In the genomic region with DNA sequence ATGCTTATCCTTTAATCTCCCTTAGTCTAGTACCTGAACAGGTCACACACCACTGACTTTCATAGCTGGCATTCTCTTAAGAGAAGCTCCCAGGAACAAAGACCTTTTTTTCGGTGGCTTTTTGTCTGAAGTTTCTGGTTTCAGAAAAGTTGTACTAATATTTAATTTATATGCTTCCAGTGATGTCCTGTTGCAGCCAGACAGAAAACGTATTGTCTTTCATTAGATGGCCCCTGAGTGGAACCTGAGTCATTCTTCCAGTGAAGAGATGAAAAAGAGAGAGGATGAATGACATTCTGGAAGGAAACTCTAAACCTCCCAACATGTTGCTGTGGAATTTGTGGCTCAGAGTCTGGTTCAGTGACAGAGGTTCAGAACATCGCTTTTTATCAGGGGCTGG, we compare ENCODE assay signal across 30 cellular contexts.
"Had no signal": no experiment of that assay in that cellular context is flagged by ENCODE, and none has a peak within 500 bp of the region (broad histone marks: within the 10 kb centered on the region; RNA-seq: fewer than 3 reads in every experiment).

No MANE protein-coding gene starts in this region.

- H3K4me1 ChIP-seq: ascending aorta, Peyer's patch, SJSA1 had no signal

- H3K4me2 ChIP-seq: SK-N-SH had no signal

- H3K9me3 ChIP-seq: ascending aorta, MG63, Peyer's patch, SJSA1, SK-N-SH had no signal

- DNase-seq: activated CD4-positive, alpha-beta T cell treated with anti-CD3 and anti-CD28 coated beads, Interleukin-2, amount 10 ng/mL, durations not matched to agents 24 days and 14 days; activated CD4-positive, alpha-beta T cell treated with anti-CD3 and anti-CD28 coated beads, Interleukin-2, amount 50 U/mL, for 4 hours; activated CD8-positive, alpha-beta T cell treated with anti-CD3 and anti-CD28 coated beads for 36 hours; activated gamma-delta T cell; activated naive CD4-positive, alpha-beta T cell treated with Interleukin-2 at 50 U/mL for 16 hours; activated naive CD8-positive, alpha-beta T cell treated with anti-CD3 and anti-CD28 coated beads, Interleukin-2, amount 10 ng/mL, durations not matched to agents 7 days and 5 days; activated T-cell treated with anti-CD3 and anti-CD28 coated beads, Interleukin-2, amount 50 U/mL, for 1 hour; amygdala; Kasumi-1; KG1; MG63; NCI-H1048; NCI-H1105 treated with DMSO at 0.1 percent for 48 hours; NCI-H1436; NCI-H1694; NCI-H1930; NCI-H2081 treated with DMSO at 0.1 percent for 48 hours; NCI-H226; NCI-H510A; NCI-H526; NCI-H748 treated with DMSO at 0.1 percent for 48 hours; NK-92 treated with Interleukin-12 subunit alpha and Interleukin-12 subunit beta, amount 100 ng/mL, for 24 hours; PC-3; Peyer's patch; RPMI8226; SHP77 treated with DMSO at 0.1 percent for 48 hours; SK-N-SH had no signal

- H3K9ac ChIP-seq: SK-N-SH had no signal

- H3K27me3 ChIP-seq: ascending aorta, cardiac muscle cell, MG63, Peyer's patch, SJSA1 had no signal

- H3K27ac ChIP-seq: ascending aorta, cardiac muscle cell, Peyer's patch, SJSA1 had no signal

- H3K36me3 ChIP-seq: ascending aorta, cardiac muscle cell, MG63, Peyer's patch, SJSA1 had no signal

- H3K4me3 ChIP-seq: ascending aorta, cardiac muscle cell, MG63, Peyer's patch, SJSA1 had no signal
